In genomic region chr12:32024884-32025599, GRCh38 we compare ENCODE assay signal across 16 cellular contexts.
A peak's percentile ranks its signal among the peaks of the same experiment; 100 is the strongest.
DNase-seq lines count a peak whose midpoint lies in the region; ATAC-seq, FAIRE-seq and TF ChIP-seq lines count a peak whose summit lies in the region.
"Had no signal": no experiment of that assay in that cellular context is flagged by ENCODE, and none has a peak within 500 bp of the region (broad histone marks: within the 10 kb centered on the region; RNA-seq: fewer than 3 reads in every experiment).

No MANE protein-coding gene starts in this region.

- WGBS in HepG2 (ENCODE audit: low lambda C conversion rate), result 33% methylated on average over 8 of the region's 8 CpGs
- 80% methylated on average over 7 of the region's 8 CpGs for WGBS in right lobe of liver (ENCODE audit: insufficient coverage, low coverage, low lambda C conversion rate, missing lambda C conversion rate)

- DNase-seq in HepG2 (ENCODE audit: low spot score), result peak; percentile 16
- DNase-seq in right lobe of liver, result no peak
- no peak for DNase-seq in T-helper 17 cell
- no peak for DNase-seq in left lung
- DNase-seq in occipital lobe (lab: John Stamatoyannopoulos, UW), result no peak
- DNase-seq in NCI-H510A (lab: John Stamatoyannopoulos, UW), result no peak
- DNase-seq in SW480 (ENCODE audit: low spot score), result no peak
- DNase-seq in MG63, result no peak
- DNase-seq: foreskin fibroblast, GOT3, midbrain, NCI-H2171 treated with DMSO at 0.1 percent for 48 hours, SIG-M5 had no signal

- no peaks in the 10 kb centered on the region for H4K20me1 ChIP-seq in HepG2 (ENCODE audit: insufficient read depth, low read length)

- TF ChIP-seq CTCF in HepG2 (CRISPR knock-in tag; IDR thresholded peaks at IDR 0.05), result no peak
- TF ChIP-seq CTCF in right lobe of liver (IDR thresholded peaks at IDR 0.05), result no peak
- no peak for TF ChIP-seq CTCF in left lung (IDR thresholded peaks at IDR 0.05)

- ATAC-seq in HepG2 (peak; percentile 85), right lobe of liver (no peak), T-helper 17 cell (no peak), left lung (peak; percentile 92)

- TF ChIP-seq RAD21 in HepG2 (CRISPR knock-in tag; IDR thresholded peaks at IDR 0.05), result no peak

- H2AFZ ChIP-seq in HepG2 (ENCODE audit: low read length), result peak overlapping the region; percentile 16
- H2AFZ ChIP-seq: parathyroid adenoma had no signal

- H3K36me3 ChIP-seq in HepG2 (replicated peaks in 1 of 2; ENCODE audit: control insufficient read depth in 1 of 2, insufficient read depth in 2 of 2, low read length in 2 of 2) (no peaks in the 10 kb centered on the region), right lobe of liver (no peaks in the 10 kb centered on the region), left lung (no peaks in the 10 kb centered on the region), MG63 (no peaks in the 10 kb centered on the region)

- in situ Hi-C loops in HepG2 (cut with HindIII; ENCODE audit: extremely low pct_ligation_motif_present, low pct_unique_long_range_greater_than_20kb), result no loop called here

- peak overlapping the region; percentile 75 for H3K27ac Mint-ChIP-seq in T-helper 17 cell

- intact Hi-C loops in HepG2 (cut with micrococcal nuclease; ENCODE audit: unreplicated experiment), result no loop called here
- intact Hi-C loops in right lobe of liver (cut with DNase I), result no loop called here
- intact Hi-C loops in left lung (cut with DNase I), result no loop called here

- H3K4me1 ChIP-seq in HepG2 (ENCODE audit: insufficient read depth, low read length), result peaks cover 10% of the 10 kb centered on the region; the same call in 1 of the 2 replicates
- no peaks in the 10 kb centered on the region for H3K4me1 ChIP-seq in right lobe of liver
- peaks cover 0 to 6% of the 10 kb centered on the region in 2 donors for H3K4me1 ChIP-seq in left lung
- H3K4me1 ChIP-seq: parathyroid adenoma had no signal

- POLR2A ChIA-PET in HepG2 (lab: Yijun Ruan, JAX), result no interaction called here

- TF ChIP-seq POLR2A in HepG2 (IDR thresholded peaks at IDR 0.05; ENCODE audit: insufficient read depth in 1 of 2, low read depth in 2 of 2, low read length in 2 of 2) (no peak), right lobe of liver (IDR thresholded peaks at IDR 0.05) (no peak)

- H3K27me3 ChIP-seq in HepG2 (ENCODE audit: control insufficient read depth in 1 of 2, insufficient read depth in 2 of 2, low read length in 2 of 2) (no peaks in the 10 kb centered on the region; a peak in 1 of 5 replicates), right lobe of liver (no peaks in the 10 kb centered on the region), left lung (no peaks in the 10 kb centered on the region), MG63 (no peaks in the 10 kb centered on the region)

- H3K27ac ChIP-seq in HepG2 (ENCODE audit: extremely low read length, insufficient read depth, low read length), result no peak overlapping the region
- no peak overlapping the region for H3K27ac ChIP-seq in right lobe of liver
- H3K27ac ChIP-seq in left lung, result no peak overlapping the region
- H3K27ac ChIP-seq: parathyroid adenoma had no signal

- peaks cover 22% of the 10 kb centered on the region for H3K4me1 Mint-ChIP-seq in T-helper 17 cell

- FAIRE-seq in HepG2 (lab: Jason Lieb, UNC), result peak; percentile 44
- FAIRE-seq: D721Med, endometrium had no signal

- H3K4me3 ChIP-seq in HepG2 (replicated peaks in 1 of 3; ENCODE audit: insufficient read depth in 1 of 3, low read depth in 2 of 3, low read length in 3 of 3), result peak overlapping the region in 1 of 3 experiments; percentile 26; a peak in 1 of 6 replicates
- no peak overlapping the region for H3K4me3 ChIP-seq in right lobe of liver
- H3K4me3 ChIP-seq in left lung, result no peak overlapping the region
- no peak overlapping the region for H3K4me3 ChIP-seq in MG63

- no peaks in the 10 kb centered on the region for H3K79me2 ChIP-seq in HepG2 (ENCODE audit: insufficient read depth, low read length)
- H3K79me2 ChIP-seq: parathyroid adenoma had no signal

- H3K27me3 Mint-ChIP-seq in T-helper 17 cell, result no peaks in the 10 kb centered on the region

- TF ChIP-seq EP300 in HepG2 (IDR thresholded peaks at IDR 0.05; ENCODE audit: low read depth in 2 of 2, low read length in 2 of 2), result no peak
- no peak for TF ChIP-seq EP300 in HepG2 (CRISPR knock-in tag; IDR thresholded peaks at IDR 0.05; ENCODE audit: borderline replicate concordance)

- H3K4me3 Mint-ChIP-seq in T-helper 17 cell, result no peak overlapping the region

- peak overlapping the region; percentile 62 for H3K4me2 ChIP-seq in HepG2 (ENCODE audit: low read depth, low read length)

- BruUV-seq in HepG2 (replicated peaks; lab: Mats Ljungman, UMichigan), result no TSS peak

- no peaks in the 10 kb centered on the region for H3K36me3 Mint-ChIP-seq in T-helper 17 cell (ENCODE audit: low read depth)

- no peak overlapping the region; the same call in 1 of the 2 replicates for H3K9ac ChIP-seq in HepG2 (ENCODE audit: insufficient read depth, low read depth, low read length)
- H3K9ac ChIP-seq: parathyroid adenoma had no signal

- no peaks in the 10 kb centered on the region for H3K9me3 ChIP-seq in HepG2 (ENCODE audit: low read length)
- no peaks in the 10 kb centered on the region for H3K9me3 ChIP-seq in right lobe of liver
- H3K9me3 ChIP-seq in T-helper 17 cell (ENCODE audit: control insufficient read depth, low read length, poor library complexity, severe bottlenecking), result no peaks in the 10 kb centered on the region
- no peaks in the 10 kb centered on the region for H3K9me3 ChIP-seq in left lung
- H3K9me3 ChIP-seq in MG63, result no peaks in the 10 kb centered on the region

- CTCF ChIA-PET in HepG2 (lab: Yijun Ruan, JAX; ENCODE audit: low intra/inter-chr PET ratio, low total read pairs), result no interaction called here

TF ChIP-seq in HepG2, 621 proteins besides CTCF, POLR2A, EP300 and RAD21:
- TF ChIP-seq ZNF207 (IDR thresholded peaks at IDR 0.05; ENCODE audit: borderline replicate concordance), result no peak
- peak; percentile 57 for TF ChIP-seq TEAD3 (CRISPR knock-in tag; optimal IDR thresholded peaks at IDR 0.05; ENCODE audit: borderline replicate concordance)

Comparison
In these comparisons a context has a peak if more than half of its experiments do, and no peak if none do; other contexts are left out.
1. ATAC-seq: peak in HepG2 (single experiment) and left lung (single experiment); none in right lobe of liver (0 of 4) and T-helper 17 cell (single experiment).